1 cellular context compared by ENCODE assay signal in the genomic region with DNA sequence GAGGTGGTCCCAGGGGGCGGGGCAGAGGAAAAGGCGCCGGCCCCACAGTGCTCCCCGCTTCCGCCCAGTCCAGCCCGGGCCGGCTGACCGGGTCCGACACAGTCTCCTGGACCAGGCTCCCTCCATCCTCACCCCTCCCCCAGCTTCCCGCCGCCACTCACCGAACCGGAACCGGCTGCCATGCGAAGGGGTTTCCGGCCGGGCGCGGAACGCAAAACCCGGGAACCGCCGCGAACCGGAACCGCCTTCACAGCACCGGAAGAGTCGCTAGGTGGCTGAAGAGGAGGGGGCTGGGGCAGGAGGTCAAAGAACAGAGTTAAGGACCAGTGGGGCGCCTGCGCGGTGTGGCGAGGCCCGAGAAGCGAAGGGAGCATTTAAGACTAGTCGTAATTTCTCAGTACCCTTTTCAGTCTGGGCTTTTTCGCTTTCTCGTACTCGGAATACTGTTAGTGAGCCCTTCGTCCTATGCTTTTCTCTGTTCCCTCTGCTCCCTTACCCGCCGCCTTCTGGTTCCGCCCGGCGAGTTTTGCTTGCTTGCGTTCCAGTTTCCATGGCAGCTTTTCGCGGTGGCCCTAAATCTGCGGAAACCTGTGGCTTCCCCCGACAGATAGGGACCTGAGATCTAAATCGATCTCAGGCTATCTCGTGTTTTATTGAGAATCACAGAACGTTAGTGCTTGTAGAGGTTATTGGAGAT.
TF ChIP-seq lines count a peak whose summit lies in the region.

Gene SENP1 (minus strand): TSS at position 213 of the 697 bp plus-strand sequence. CDS start 4,607 bp downstream, outside the sequence.

TF ChIP-seq in K562, 482 proteins besides CTCF, POLR2A, EP300 and RAD21 (continued from another document and continues in another):
- TF ChIP-seq TCF15 (CRISPR knock-in tag; IDR thresholded peaks at IDR 0.05) = peak; percentile 62; the same call in 1 of the 2 replicates
- TF ChIP-seq, protein P1, sequence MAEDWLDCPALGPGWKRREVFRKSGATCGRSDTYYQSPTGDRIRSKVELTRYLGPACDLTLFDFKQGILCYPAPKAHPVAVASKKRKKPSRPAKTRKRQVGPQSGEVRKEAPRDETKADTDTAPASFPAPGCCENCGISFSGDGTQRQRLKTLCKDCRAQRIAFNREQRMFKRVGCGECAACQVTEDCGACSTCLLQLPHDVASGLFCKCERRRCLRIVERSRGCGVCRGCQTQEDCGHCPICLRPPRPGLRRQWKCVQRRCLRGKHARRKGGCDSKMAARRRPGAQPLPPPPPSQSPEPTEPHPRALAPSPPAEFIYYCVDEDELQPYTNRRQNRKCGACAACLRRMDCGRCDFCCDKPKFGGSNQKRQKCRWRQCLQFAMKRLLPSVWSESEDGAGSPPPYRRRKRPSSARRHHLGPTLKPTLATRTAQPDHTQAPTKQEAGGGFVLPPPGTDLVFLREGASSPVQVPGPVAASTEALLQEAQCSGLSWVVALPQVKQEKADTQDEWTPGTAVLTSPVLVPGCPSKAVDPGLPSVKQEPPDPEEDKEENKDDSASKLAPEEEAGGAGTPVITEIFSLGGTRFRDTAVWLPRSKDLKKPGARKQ (CRISPR knock-in tag; IDR thresholded peaks at IDR 0.05) = no peak
- no peak for TF ChIP-seq NFIX (CRISPR knock-in tag; IDR thresholded peaks at IDR 0.05; ENCODE audit: low read depth)
- TF ChIP-seq, protein P2, sequence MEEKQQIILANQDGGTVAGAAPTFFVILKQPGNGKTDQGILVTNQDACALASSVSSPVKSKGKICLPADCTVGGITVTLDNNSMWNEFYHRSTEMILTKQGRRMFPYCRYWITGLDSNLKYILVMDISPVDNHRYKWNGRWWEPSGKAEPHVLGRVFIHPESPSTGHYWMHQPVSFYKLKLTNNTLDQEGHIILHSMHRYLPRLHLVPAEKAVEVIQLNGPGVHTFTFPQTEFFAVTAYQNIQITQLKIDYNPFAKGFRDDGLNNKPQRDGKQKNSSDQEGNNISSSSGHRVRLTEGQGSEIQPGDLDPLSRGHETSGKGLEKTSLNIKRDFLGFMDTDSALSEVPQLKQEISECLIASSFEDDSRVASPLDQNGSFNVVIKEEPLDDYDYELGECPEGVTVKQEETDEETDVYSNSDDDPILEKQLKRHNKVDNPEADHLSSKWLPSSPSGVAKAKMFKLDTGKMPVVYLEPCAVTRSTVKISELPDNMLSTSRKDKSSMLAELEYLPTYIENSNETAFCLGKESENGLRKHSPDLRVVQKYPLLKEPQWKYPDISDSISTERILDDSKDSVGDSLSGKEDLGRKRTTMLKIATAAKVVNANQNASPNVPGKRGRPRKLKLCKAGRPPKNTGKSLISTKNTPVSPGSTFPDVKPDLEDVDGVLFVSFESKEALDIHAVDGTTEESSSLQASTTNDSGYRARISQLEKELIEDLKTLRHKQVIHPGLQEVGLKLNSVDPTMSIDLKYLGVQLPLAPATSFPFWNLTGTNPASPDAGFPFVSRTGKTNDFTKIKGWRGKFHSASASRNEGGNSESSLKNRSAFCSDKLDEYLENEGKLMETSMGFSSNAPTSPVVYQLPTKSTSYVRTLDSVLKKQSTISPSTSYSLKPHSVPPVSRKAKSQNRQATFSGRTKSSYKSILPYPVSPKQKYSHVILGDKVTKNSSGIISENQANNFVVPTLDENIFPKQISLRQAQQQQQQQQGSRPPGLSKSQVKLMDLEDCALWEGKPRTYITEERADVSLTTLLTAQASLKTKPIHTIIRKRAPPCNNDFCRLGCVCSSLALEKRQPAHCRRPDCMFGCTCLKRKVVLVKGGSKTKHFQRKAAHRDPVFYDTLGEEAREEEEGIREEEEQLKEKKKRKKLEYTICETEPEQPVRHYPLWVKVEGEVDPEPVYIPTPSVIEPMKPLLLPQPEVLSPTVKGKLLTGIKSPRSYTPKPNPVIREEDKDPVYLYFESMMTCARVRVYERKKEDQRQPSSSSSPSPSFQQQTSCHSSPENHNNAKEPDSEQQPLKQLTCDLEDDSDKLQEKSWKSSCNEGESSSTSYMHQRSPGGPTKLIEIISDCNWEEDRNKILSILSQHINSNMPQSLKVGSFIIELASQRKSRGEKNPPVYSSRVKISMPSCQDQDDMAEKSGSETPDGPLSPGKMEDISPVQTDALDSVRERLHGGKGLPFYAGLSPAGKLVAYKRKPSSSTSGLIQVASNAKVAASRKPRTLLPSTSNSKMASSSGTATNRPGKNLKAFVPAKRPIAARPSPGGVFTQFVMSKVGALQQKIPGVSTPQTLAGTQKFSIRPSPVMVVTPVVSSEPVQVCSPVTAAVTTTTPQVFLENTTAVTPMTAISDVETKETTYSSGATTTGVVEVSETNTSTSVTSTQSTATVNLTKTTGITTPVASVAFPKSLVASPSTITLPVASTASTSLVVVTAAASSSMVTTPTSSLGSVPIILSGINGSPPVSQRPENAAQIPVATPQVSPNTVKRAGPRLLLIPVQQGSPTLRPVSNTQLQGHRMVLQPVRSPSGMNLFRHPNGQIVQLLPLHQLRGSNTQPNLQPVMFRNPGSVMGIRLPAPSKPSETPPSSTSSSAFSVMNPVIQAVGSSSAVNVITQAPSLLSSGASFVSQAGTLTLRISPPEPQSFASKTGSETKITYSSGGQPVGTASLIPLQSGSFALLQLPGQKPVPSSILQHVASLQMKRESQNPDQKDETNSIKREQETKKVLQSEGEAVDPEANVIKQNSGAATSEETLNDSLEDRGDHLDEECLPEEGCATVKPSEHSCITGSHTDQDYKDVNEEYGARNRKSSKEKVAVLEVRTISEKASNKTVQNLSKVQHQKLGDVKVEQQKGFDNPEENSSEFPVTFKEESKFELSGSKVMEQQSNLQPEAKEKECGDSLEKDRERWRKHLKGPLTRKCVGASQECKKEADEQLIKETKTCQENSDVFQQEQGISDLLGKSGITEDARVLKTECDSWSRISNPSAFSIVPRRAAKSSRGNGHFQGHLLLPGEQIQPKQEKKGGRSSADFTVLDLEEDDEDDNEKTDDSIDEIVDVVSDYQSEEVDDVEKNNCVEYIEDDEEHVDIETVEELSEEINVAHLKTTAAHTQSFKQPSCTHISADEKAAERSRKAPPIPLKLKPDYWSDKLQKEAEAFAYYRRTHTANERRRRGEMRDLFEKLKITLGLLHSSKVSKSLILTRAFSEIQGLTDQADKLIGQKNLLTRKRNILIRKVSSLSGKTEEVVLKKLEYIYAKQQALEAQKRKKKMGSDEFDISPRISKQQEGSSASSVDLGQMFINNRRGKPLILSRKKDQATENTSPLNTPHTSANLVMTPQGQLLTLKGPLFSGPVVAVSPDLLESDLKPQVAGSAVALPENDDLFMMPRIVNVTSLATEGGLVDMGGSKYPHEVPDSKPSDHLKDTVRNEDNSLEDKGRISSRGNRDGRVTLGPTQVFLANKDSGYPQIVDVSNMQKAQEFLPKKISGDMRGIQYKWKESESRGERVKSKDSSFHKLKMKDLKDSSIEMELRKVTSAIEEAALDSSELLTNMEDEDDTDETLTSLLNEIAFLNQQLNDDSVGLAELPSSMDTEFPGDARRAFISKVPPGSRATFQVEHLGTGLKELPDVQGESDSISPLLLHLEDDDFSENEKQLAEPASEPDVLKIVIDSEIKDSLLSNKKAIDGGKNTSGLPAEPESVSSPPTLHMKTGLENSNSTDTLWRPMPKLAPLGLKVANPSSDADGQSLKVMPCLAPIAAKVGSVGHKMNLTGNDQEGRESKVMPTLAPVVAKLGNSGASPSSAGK (IDR thresholded peaks at IDR 0.05) = no peak
- TF ChIP-seq CBX2 (IDR thresholded peaks at IDR 0.05; ENCODE audit: insufficient read depth, low read length, poor library complexity, severe bottlenecking) = no peak
- no peak for TF ChIP-seq ATF1 (CRISPR knock-in tag; IDR thresholded peaks at IDR 0.05)
- peak; percentile 85 for TF ChIP-seq ATF1 (tag; IDR thresholded peaks at IDR 0.05)
- TF ChIP-seq FOXK1 (CRISPR knock-in tag; IDR thresholded peaks at IDR 0.05; ENCODE audit: borderline replicate concordance) = no peak
- TF ChIP-seq SOX6 (IDR thresholded peaks at IDR 0.05) = peak; percentile 38; the same call in 1 of the 2 replicates
- TF ChIP-seq NCOA1 (IDR thresholded peaks at IDR 0.05; ENCODE audit: low read depth) = peak; percentile 99
- TF ChIP-seq SP2 (IDR thresholded peaks at IDR 0.05; ENCODE audit: extremely low read depth, low read depth, low read length, poor library complexity, severe bottlenecking) = no peak
- TF ChIP-seq MEF2A (IDR thresholded peaks at IDR 0.05; ENCODE audit: control insufficient read depth, low read depth, low read length) = no peak
- TF ChIP-seq GABPB2 (CRISPR knock-in tag; conservative IDR thresholded peaks at IDR 0.05) = no peak
- TF ChIP-seq FOXJ3 (CRISPR knock-in tag; IDR thresholded peaks at IDR 0.05) = peak; percentile 83
- peak; percentile 71; the same call in 1 of the 2 replicates for TF ChIP-seq BRD4 (IDR thresholded peaks at IDR 0.05)
- no peak for TF ChIP-seq ZSCAN32 (CRISPR knock-in tag; IDR thresholded peaks at IDR 0.05)
- TF ChIP-seq DDX20 (tag; IDR thresholded peaks at IDR 0.05; ENCODE audit: low read depth) = no peak
- no peak for TF ChIP-seq ERF (CRISPR knock-in tag; IDR thresholded peaks at IDR 0.05)
- TF ChIP-seq ZNF511 (CRISPR knock-in tag; IDR thresholded peaks at IDR 0.05) = peak; percentile 65
- TF ChIP-seq, protein P3, sequence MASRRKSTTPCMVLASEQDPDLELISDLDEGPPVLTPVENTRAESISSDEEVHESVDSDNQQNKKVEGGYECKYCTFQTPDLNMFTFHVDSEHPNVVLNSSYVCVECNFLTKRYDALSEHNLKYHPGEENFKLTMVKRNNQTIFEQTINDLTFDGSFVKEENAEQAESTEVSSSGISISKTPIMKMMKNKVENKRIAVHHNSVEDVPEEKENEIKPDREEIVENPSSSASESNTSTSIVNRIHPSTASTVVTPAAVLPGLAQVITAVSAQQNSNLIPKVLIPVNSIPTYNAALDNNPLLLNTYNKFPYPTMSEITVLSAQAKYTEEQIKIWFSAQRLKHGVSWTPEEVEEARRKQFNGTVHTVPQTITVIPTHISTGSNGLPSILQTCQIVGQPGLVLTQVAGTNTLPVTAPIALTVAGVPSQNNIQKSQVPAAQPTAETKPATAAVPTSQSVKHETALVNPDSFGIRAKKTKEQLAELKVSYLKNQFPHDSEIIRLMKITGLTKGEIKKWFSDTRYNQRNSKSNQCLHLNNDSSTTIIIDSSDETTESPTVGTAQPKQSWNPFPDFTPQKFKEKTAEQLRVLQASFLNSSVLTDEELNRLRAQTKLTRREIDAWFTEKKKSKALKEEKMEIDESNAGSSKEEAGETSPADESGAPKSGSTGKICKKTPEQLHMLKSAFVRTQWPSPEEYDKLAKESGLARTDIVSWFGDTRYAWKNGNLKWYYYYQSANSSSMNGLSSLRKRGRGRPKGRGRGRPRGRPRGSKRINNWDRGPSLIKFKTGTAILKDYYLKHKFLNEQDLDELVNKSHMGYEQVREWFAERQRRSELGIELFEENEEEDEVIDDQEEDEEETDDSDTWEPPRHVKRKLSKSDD (conservative IDR thresholded peaks at IDR 0.05; ENCODE audit: low read length) = no peak
- TF ChIP-seq SMAD2 (IDR thresholded peaks at IDR 0.05; ENCODE audit: low read depth, low read length) = no peak
- no peak for TF ChIP-seq NR2F6 (CRISPR knock-in tag; IDR thresholded peaks at IDR 0.05)
- TF ChIP-seq ZMIZ1 (IDR thresholded peaks at IDR 0.05; ENCODE audit: low read depth in 2 of 2, low read length in 2 of 2) = no peak
- TF ChIP-seq STAT5B (CRISPR knock-in tag; IDR thresholded peaks at IDR 0.05) = no peak
- no peak for TF ChIP-seq YBX1 (IDR thresholded peaks at IDR 0.05)
- TF ChIP-seq CCAR2 (IDR thresholded peaks at IDR 0.05; ENCODE audit: low read depth, low read length) = no peak
- TF ChIP-seq ZNF431 (CRISPR knock-in tag; IDR thresholded peaks at IDR 0.05) = no peak
- TF ChIP-seq, protein P4, sequence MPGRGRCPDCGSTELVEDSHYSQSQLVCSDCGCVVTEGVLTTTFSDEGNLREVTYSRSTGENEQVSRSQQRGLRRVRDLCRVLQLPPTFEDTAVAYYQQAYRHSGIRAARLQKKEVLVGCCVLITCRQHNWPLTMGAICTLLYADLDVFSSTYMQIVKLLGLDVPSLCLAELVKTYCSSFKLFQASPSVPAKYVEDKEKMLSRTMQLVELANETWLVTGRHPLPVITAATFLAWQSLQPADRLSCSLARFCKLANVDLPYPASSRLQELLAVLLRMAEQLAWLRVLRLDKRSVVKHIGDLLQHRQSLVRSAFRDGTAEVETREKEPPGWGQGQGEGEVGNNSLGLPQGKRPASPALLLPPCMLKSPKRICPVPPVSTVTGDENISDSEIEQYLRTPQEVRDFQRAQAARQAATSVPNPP (IDR thresholded peaks at IDR 0.05; ENCODE audit: borderline replicate concordance, insufficient read depth, insufficient read length) = no peak
- TF ChIP-seq ARID3A (IDR thresholded peaks at IDR 0.05; ENCODE audit: borderline replicate concordance, low read depth, low read length) = no peak
